ENCODE assay signal across 12 cellular contexts in genomic region chr17:45128331-45128730, GRCh38. TPM values are rescaled to one million over a fixed set of nuclear protein-coding genes. Genes with fewer than 3 reads are reported as not detected.
A peak's percentile ranks its signal among the peaks of the same experiment; 100 is the strongest.
DNase-seq lines count a peak whose midpoint lies in the region; ATAC-seq and TF ChIP-seq lines count a peak whose summit lies in the region.
"Had no signal": no experiment of that assay in that cellular context is flagged by ENCODE, and none has a peak within 500 bp of the region (broad histone marks: within the 10 kb centered on the region; RNA-seq: fewer than 3 reads in every experiment).

No MANE protein-coding gene starts in this region.

- ATAC-seq in left lung: no peak
- ATAC-seq in HG02610 (IDR thresholded peaks at IDR 0.05; ENCODE audit: unreplicated experiment): no peak
- ATAC-seq: activated CD8-positive, alpha-beta T cell treated with anti-CD3 and anti-CD28 coated beads, Interleukin-2, amount 10 ng/mL, durations not matched to agents 7 days and 5 days had no signal

- no peaks in the 10 kb centered on the region for H3K9me3 ChIP-seq in HEK293 (ENCODE audit: control insufficient read depth, insufficient read depth, low read depth, low read length)
- H3K9me3 ChIP-seq in mammary epithelial cell (replicated peaks; ENCODE audit: insufficient read depth, low read length): no peaks in the 10 kb centered on the region
- no peaks in the 10 kb centered on the region for H3K9me3 ChIP-seq in left lung
- H3K9me3 ChIP-seq in smooth muscle cell (replicated peaks; ENCODE audit: low read depth): no peaks in the 10 kb centered on the region

- POLR2A ChIA-PET in HEK293 (lab: Yijun Ruan, JAX): interaction anchor here (0.6 to 2.4 kb wide), 4 partner anchors 16 to 33 kb away, joined by 4 to 17 read pairs (median 4); partner anchors contain the start of genes HEXIM1 and HEXIM2

- H3K79me2 ChIP-seq in mammary epithelial cell (ENCODE audit: insufficient read depth, low read length) (peaks cover 88% of the 10 kb centered on the region), smooth muscle cell (ENCODE audit: low read depth) (peaks cover 63% of the 10 kb centered on the region)

- H4K20me1 ChIP-seq in mammary epithelial cell (ENCODE audit: insufficient read depth, low read length) (no peaks in the 10 kb centered on the region), smooth muscle cell (ENCODE audit: low read depth) (no peaks in the 10 kb centered on the region)

- DNase-seq in mammary epithelial cell (no peak), left lung (peak in 1 of 2 donors; percentile 44), smooth muscle cell (lab: John Stamatoyannopoulos, UW; ENCODE audit: unreplicated experiment) (no peak), foreskin melanocyte (no peak), glomerular visceral epithelial cell (ENCODE audit: extremely low spot score) (no peak)
- no peak for DNase-seq in activated CD8-positive, alpha-beta memory T cell treated with anti-CD3 and anti-CD28 coated beads for 24 hours
- DNase-seq: activated CD8-positive, alpha-beta T cell treated with anti-CD3 and anti-CD28 coated beads, Interleukin-2, amount 10 ng/mL, durations not matched to agents 7 days and 5 days; DND-41; Kasumi-1; NCI-H2081 treated with DMSO at 0.1 percent for 48 hours had no signal

- CTCF ChIA-PET in HEK293 (lab: Yijun Ruan, JAX): interaction anchor here (0.6 to 6.2 kb wide), 6 partner anchors 10 to 208 kb away, joined by 3 to 24 read pairs (median 7); no protein-coding TSS in a partner anchor
- CTCF ChIA-PET in mammary epithelial cell (lab: Charles Lee; ENCODE audit: low non-redundant PET): no interaction called here

- BruUV-seq in mammary epithelial cell (replicated peaks; lab: Mats Ljungman, UMichigan): no TSS peak

- in situ Hi-C loops in mammary epithelial cell (cut with MboI; ENCODE audit: low sequenced_read_pairs in 2 of 2): no loop called here

- H3K9ac ChIP-seq in mammary epithelial cell (ENCODE audit: insufficient read depth, low read length) (no peak overlapping the region), smooth muscle cell (ENCODE audit: low read depth) (peak overlapping the region; percentile 71)

- H3K27me3 ChIP-seq in mammary epithelial cell (ENCODE audit: insufficient read depth, low read length) (no peaks in the 10 kb centered on the region), left lung (no peaks in the 10 kb centered on the region), smooth muscle cell (ENCODE audit: low read depth) (no peaks in the 10 kb centered on the region)

- H3K27ac ChIP-seq in HEK293 (ENCODE audit: extremely low read depth, low read depth, low read length): no peak overlapping the region; the same call in 1 of the 2 replicates
- peak overlapping the region; percentile 72 for H3K27ac ChIP-seq in mammary epithelial cell (ENCODE audit: insufficient read depth, low read depth, low read length)
- H3K27ac ChIP-seq in left lung: peak overlapping the region; percentile 65 to 73
- H3K27ac ChIP-seq in smooth muscle cell (ENCODE audit: low read depth): peak overlapping the region; percentile 96

- no peak overlapping the region for H2AFZ ChIP-seq in mammary epithelial cell (ENCODE audit: low read depth, low read length)
- no peak overlapping the region for H2AFZ ChIP-seq in smooth muscle cell (ENCODE audit: low read depth)

- dilution Hi-C loops in mammary epithelial cell (cut with HindIII; ENCODE audit: low sequenced_read_pairs): loop anchor here (10.0 kb wide), 1 partner anchor 156 kb away; no protein-coding TSS in a partner anchor

- 45% methylated on average over 2 of the region's 5 CpGs for WGBS in mammary epithelial cell (ENCODE audit: low coverage, missing lambda C conversion rate)
- 87% methylated on average over 5 of the region's 5 CpGs for WGBS in smooth muscle cell (ENCODE audit: low lambda C conversion rate)

- intact Hi-C loops in mammary epithelial cell (cut with micrococcal nuclease) (loop anchor here (1.0 kb wide), 1 partner anchor 19 kb away; no protein-coding TSS in a partner anchor), left lung (cut with DNase I) (loop anchor here in 1 of 2 donors (10.0 kb wide), 1 partner anchor 214 kb away; the partner anchor contains the start of gene GFAP)

- peaks cover 19% of the 10 kb centered on the region for H3F3A ChIP-seq in smooth muscle cell (ENCODE audit: low read depth)

- H3K36me3 ChIP-seq in HEK293 (ENCODE audit: control insufficient read depth in 2 of 2, insufficient read depth in 1 of 2, low read length in 2 of 2): 0 out of 3 replicates have a peak, but pooled peaks cover 0 to 4% of the 10 kb centered on the region in 2 experiments
- no peaks in the 10 kb centered on the region for H3K36me3 ChIP-seq in mammary epithelial cell (ENCODE audit: insufficient read depth, low read length)
- H3K36me3 ChIP-seq in left lung: no peaks in the 10 kb centered on the region
- no peaks in the 10 kb centered on the region for H3K36me3 ChIP-seq in smooth muscle cell (ENCODE audit: low read depth)

- H3K4me3 ChIP-seq in HEK293 (ENCODE audit: low read depth, low read length) (no peak overlapping the region), mammary epithelial cell (replicated peaks in 1 of 3; ENCODE audit: insufficient read depth in 1 of 3, low read depth in 2 of 3, low read length in 3 of 3) (no peak overlapping the region), left lung (no peak overlapping the region), smooth muscle cell (no peak overlapping the region)

- TF ChIP-seq CTCF in HEK293 (tag by site-specific recombination; IDR thresholded peaks at IDR 0.05) (no peak), mammary epithelial cell (conservative IDR thresholded peaks at IDR 0.05 in 1 of 2, IDR thresholded peaks at IDR 0.05 in 1 of 2; ENCODE audit: extremely low read depth in 1 of 2, insufficient read depth in 1 of 2, low read depth in 1 of 2, low read length in 2 of 2) (no peak), left lung (IDR thresholded peaks at IDR 0.05) (no peak), smooth muscle cell (IDR thresholded peaks at IDR 0.05; ENCODE audit: borderline replicate concordance, insufficient read depth, poor library complexity, severe bottlenecking) (no peak)

- H3K4me2 ChIP-seq in mammary epithelial cell (ENCODE audit: insufficient read depth, low read depth, low read length) (peak overlapping the region; percentile 70), smooth muscle cell (peak overlapping the region; percentile 72)

- H3K4me1 ChIP-seq in HEK293 (ENCODE audit: control insufficient read depth, insufficient read depth, low read length) (peaks cover 7% of the 10 kb centered on the region), mammary epithelial cell (ENCODE audit: insufficient read depth, low read length) (peaks cover 72% of the 10 kb centered on the region), left lung (peaks cover 31 to 66% of the 10 kb centered on the region in 2 donors), smooth muscle cell (ENCODE audit: low read depth) (peaks cover 20% of the 10 kb centered on the region)

TF ChIP-seq in HEK293, 187 proteins besides CTCF, POLR2A, EP300 and RAD21 (continues in another document):
- peak; percentile 79 for TF ChIP-seq ZFHX2 (tag by site-specific recombination; conservative IDR thresholded peaks at IDR 0.05)
- no peak for TF ChIP-seq ZNF513 (tag by site-specific recombination; IDR thresholded peaks at IDR 0.05)
- TF ChIP-seq KLF17 (tag by site-specific recombination; IDR thresholded peaks at IDR 0.05): no peak

RNA-seq across cellular contexts. Expression of gene PLCD3, which starts 4.0 kb away (rescaled TPM):
- total RNA-seq in mammary epithelial cell: 100 to 1,000 TPM in 1 of 2 donors, 10 to 100 TPM in 1; 79.4 to 185 TPM
- 171 TPM for polyA plus RNA-seq in mammary epithelial cell
- 166 TPM for polyA minus RNA-seq in mammary epithelial cell
- total RNA-seq in left lung: 10 to 100 TPM; 41.0 to 49.1 TPM
- total RNA-seq in smooth muscle cell: 24.0 and 43.3 TPM in 2 replicates
- polyA plus RNA-seq in smooth muscle cell: 33.4 and 33.7 TPM in 2 replicates

RNA-seq across cellular contexts. Expression of gene ACBD4, which starts 7.2 kb away (rescaled TPM):
- total RNA-seq in mammary epithelial cell: 1 to 10 TPM; 6.5 to 8.1 TPM
- 3.1 TPM for polyA plus RNA-seq in mammary epithelial cell
- polyA minus RNA-seq in mammary epithelial cell: 3.4 TPM
- total RNA-seq in left lung: 10 to 100 TPM; 10.6 to 15.7 TPM
- total RNA-seq in smooth muscle cell: 0.49 and 4.6 TPM in 2 replicates
- 5.0 and 5.9 TPM in 2 replicates for polyA plus RNA-seq in smooth muscle cell

RNA-seq across cellular contexts. Expression of gene HEXIM1, which starts 19.9 kb away (rescaled TPM):
- total RNA-seq in mammary epithelial cell: 10 to 100 TPM; 20.5 to 35.2 TPM
- 16.7 TPM for polyA plus RNA-seq in mammary epithelial cell
- polyA minus RNA-seq in mammary epithelial cell: 12.4 TPM
- 10 to 100 TPM; 27.3 to 34.6 TPM for total RNA-seq in left lung
- total RNA-seq in smooth muscle cell: 9.3 and 13.7 TPM in 2 replicates
- 9.4 TPM in 2 replicates for polyA plus RNA-seq in smooth muscle cell

RNA-seq across cellular contexts. Expression of gene HEXIM2, which starts 33.3 kb away (rescaled TPM):
- total RNA-seq in mammary epithelial cell: 1 to 10 TPM; 2.8 to 7.7 TPM
- polyA plus RNA-seq in mammary epithelial cell: 4.0 TPM
- polyA minus RNA-seq in mammary epithelial cell: not detected
- total RNA-seq in left lung: 1 to 10 TPM; 5.4 to 6.0 TPM
- 3.4 TPM in 2 replicates for total RNA-seq in smooth muscle cell
- polyA plus RNA-seq in smooth muscle cell: 6.1 and 6.8 TPM in 2 replicates
